In the genomic region with DNA sequence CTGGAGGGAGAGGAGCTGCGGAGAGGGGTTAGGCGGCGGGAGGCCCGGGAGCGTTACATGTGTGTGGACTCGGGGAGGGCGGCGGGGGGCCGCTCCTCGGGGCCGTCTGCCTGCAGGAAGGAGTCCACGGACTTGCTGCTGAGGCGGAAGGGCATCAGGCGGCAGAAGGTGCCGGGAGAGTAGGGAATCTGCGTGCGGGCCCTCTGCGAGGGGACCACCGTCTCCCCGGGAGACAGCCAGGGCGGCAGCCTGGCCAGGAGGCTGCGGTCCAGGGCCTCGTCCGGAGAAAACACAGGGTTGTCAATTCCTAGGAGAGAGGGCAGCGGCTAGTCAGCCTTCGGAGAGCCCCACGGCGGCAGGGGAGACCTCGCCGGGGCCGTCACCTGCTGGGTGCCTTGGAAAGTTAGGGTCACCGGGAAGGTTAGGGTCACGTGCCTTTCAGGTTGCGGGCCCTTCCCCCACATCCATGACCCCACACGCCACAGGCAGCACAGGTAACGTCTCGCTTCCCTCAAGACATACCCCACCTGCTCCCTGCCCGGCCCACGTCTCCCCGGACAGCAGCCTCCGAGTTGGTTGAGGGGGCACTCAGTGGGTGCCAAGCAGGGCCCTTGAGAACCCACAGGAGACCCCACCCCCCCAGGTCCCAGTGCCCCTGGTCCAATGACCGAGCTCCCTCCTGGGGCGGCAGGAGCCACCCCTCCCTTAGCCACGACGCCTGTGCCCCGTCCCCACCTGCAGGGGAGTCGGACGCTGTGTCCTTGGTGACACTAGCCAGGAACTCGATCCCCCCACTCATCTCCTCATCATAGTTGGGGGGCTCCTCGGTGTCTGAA, we compare ENCODE assay signal across 8 cellular contexts. TPM values are rescaled to one million over a fixed set of nuclear protein-coding genes. Genes with fewer than 3 reads are reported as not detected.
DNase-seq lines count a peak whose midpoint lies in the region; ATAC-seq and TF ChIP-seq lines count a peak whose summit lies in the region.

No MANE protein-coding gene starts in this region.

- H3K27me3 ChIP-seq in right cardiac atrium (ENCODE audit: control insufficient read depth, insufficient read depth) (no peaks in the 10 kb centered on the region), spleen (replicated peaks in 1 of 7) (peaks cover 0 to 64% (median 54%) of the 10 kb centered on the region in 7 donors)

- intact Hi-C loops in right cardiac atrium (cut with DNase I): no loop called here
- intact Hi-C loops in spleen (cut with DNase I; ENCODE audit: low total_unique reads): no loop called here

- POLR2A ChIA-PET in activated CD4-positive, alpha-beta T cell treated with anti-CD3 and anti-CD28 coated beads, Interleukin-2, amount 10 ng/mL, durations not matched to agents 7 days and 5 days (lab: Charles Lee): no interaction called here
- POLR2A ChIA-PET in activated CD4-positive, alpha-beta memory T cell treated with anti-CD3 and anti-CD28 coated beads, Interleukin-2, amount 10 ng/mL, durations not matched to agents 7 days and 5 days (lab: Charles Lee): no interaction called here

- H3K27ac Mint-ChIP-seq in activated CD4-positive, alpha-beta T cell treated with anti-CD3 and anti-CD28 coated beads, Interleukin-2, amount 10 ng/mL, durations not matched to agents 7 days and 5 days: no peak overlapping the region
- H3K27ac Mint-ChIP-seq in activated CD4-positive, alpha-beta memory T cell treated with anti-CD3 and anti-CD28 coated beads, Interleukin-2, amount 10 ng/mL, durations not matched to agents 7 days and 5 days: no peak overlapping the region

- H3K4me3 Mint-ChIP-seq in activated CD4-positive, alpha-beta T cell treated with anti-CD3 and anti-CD28 coated beads, Interleukin-2, amount 10 ng/mL, durations not matched to agents 7 days and 5 days: peak overlapping the region; percentile 65
- peak overlapping the region; percentile 59 for H3K4me3 Mint-ChIP-seq in activated CD4-positive, alpha-beta memory T cell treated with anti-CD3 and anti-CD28 coated beads, Interleukin-2, amount 10 ng/mL, durations not matched to agents 7 days and 5 days

- CTCF ChIA-PET in activated CD4-positive, alpha-beta T cell treated with anti-CD3 and anti-CD28 coated beads, Interleukin-2, amount 10 ng/mL, durations not matched to agents 7 days and 5 days (lab: Charles Lee): no interaction called here
- CTCF ChIA-PET in activated CD4-positive, alpha-beta memory T cell treated with anti-CD3 and anti-CD28 coated beads, Interleukin-2, amount 10 ng/mL, durations not matched to agents 7 days and 5 days (lab: Charles Lee): no interaction called here

- no peak for ATAC-seq in right cardiac atrium

- peaks cover 10% of the 10 kb centered on the region for H3K36me3 Mint-ChIP-seq in activated CD4-positive, alpha-beta T cell treated with anti-CD3 and anti-CD28 coated beads, Interleukin-2, amount 10 ng/mL, durations not matched to agents 7 days and 5 days (ENCODE audit: low read depth)
- H3K36me3 Mint-ChIP-seq in activated CD4-positive, alpha-beta memory T cell treated with anti-CD3 and anti-CD28 coated beads, Interleukin-2, amount 10 ng/mL, durations not matched to agents 7 days and 5 days (ENCODE audit: low read depth): peaks cover 13% of the 10 kb centered on the region

- TF ChIP-seq POLR2A in spleen (IDR thresholded peaks at IDR 0.05): no peak

- no peaks in the 10 kb centered on the region for H3K9me3 Mint-ChIP-seq in activated CD4-positive, alpha-beta T cell treated with anti-CD3 and anti-CD28 coated beads, Interleukin-2, amount 10 ng/mL, durations not matched to agents 7 days and 5 days
- no peaks in the 10 kb centered on the region for H3K9me3 Mint-ChIP-seq in activated CD4-positive, alpha-beta memory T cell treated with anti-CD3 and anti-CD28 coated beads, Interleukin-2, amount 10 ng/mL, durations not matched to agents 7 days and 5 days

- H3K4me1 Mint-ChIP-seq in activated CD4-positive, alpha-beta T cell treated with anti-CD3 and anti-CD28 coated beads, Interleukin-2, amount 10 ng/mL, durations not matched to agents 7 days and 5 days: peaks cover 19% of the 10 kb centered on the region
- H3K4me1 Mint-ChIP-seq in activated CD4-positive, alpha-beta memory T cell treated with anti-CD3 and anti-CD28 coated beads, Interleukin-2, amount 10 ng/mL, durations not matched to agents 7 days and 5 days: peaks cover 22% of the 10 kb centered on the region

- H3K4me1 ChIP-seq in right cardiac atrium (ENCODE audit: control insufficient read depth, insufficient read depth, low read length): peaks cover 5% of the 10 kb centered on the region
- H3K4me1 ChIP-seq in spleen: peaks cover 21 to 51% (median 37%) of the 10 kb centered on the region in 6 donors

- 16% methylated on average over 50 of the region's 50 CpGs for WGBS in right cardiac atrium
- 14 to 27% (median 23%) methylated on average over 35 to 50 of the region's 50 CpGs for WGBS in spleen, 5 donors

- H3K4me3 ChIP-seq in right cardiac atrium (ENCODE audit: low read length): no peak overlapping the region
- peak overlapping the region in 5 of 8 donors; percentile 2 to 54 (median 16) for H3K4me3 ChIP-seq in spleen

- no peak for TF ChIP-seq CTCF in spleen (IDR thresholded peaks at IDR 0.05 in 8 of 11, conservative IDR thresholded peaks at IDR 0.05 in 3 of 11)

- H3K36me3 ChIP-seq in spleen: peaks cover 0 to 12% (median 0%) of the 10 kb centered on the region in 6 donors

- H3K27me3 Mint-ChIP-seq in activated CD4-positive, alpha-beta T cell treated with anti-CD3 and anti-CD28 coated beads, Interleukin-2, amount 10 ng/mL, durations not matched to agents 7 days and 5 days: peaks cover 7% of the 10 kb centered on the region
- peaks cover 4% of the 10 kb centered on the region for H3K27me3 Mint-ChIP-seq in activated CD4-positive, alpha-beta memory T cell treated with anti-CD3 and anti-CD28 coated beads, Interleukin-2, amount 10 ng/mL, durations not matched to agents 7 days and 5 days

- H3K27ac ChIP-seq in right cardiac atrium (ENCODE audit: low read length) (no peak overlapping the region), spleen (no peak overlapping the region)

- H3K9me3 ChIP-seq in right cardiac atrium (ENCODE audit: control insufficient read depth, low read length): no peaks in the 10 kb centered on the region
- H3K9me3 ChIP-seq in spleen: no peaks in the 10 kb centered on the region

- DNase-seq in activated CD4-positive, alpha-beta T cell treated with anti-CD3 and anti-CD28 coated beads, Interleukin-2, amount 10 ng/mL, durations not matched to agents 7 days and 5 days: no peak
- no peak for DNase-seq in activated CD4-positive, alpha-beta T cell treated with anti-CD3 and anti-CD28 coated beads for 48 hours
- no peak for DNase-seq in activated CD4-positive, alpha-beta memory T cell treated with anti-CD3 and anti-CD28 coated beads, Interleukin-2, amount 10 ng/mL, durations not matched to agents 7 days and 5 days
- peak; percentile 24 to 71 (median 55) for DNase-seq in right cardiac atrium
- peak; percentile 83 for DNase-seq in spleen
- no peak for DNase-seq in NCI-H510A treated with DMSO at 0.1 percent for 48 hours (lab: John Stamatoyannopoulos, UW)
- no peak for DNase-seq in GM19238 (ENCODE audit: insufficient read length, low spot score)
- DNase-seq in nucleus accumbens (lab: John Stamatoyannopoulos, UW): no peak

RNA-seq across cellular contexts. Expression of gene EXOC3, which starts 32.1 kb away (rescaled TPM):
- total RNA-seq in activated CD4-positive, alpha-beta T cell treated with anti-CD3 and anti-CD28 coated beads, Interleukin-2, amount 10 ng/mL, durations not matched to agents 7 days and 5 days: 10 to 100 TPM; 65.5 to 79.0 TPM
- 10 to 100 TPM; 67.7 to 68.8 TPM for total RNA-seq in activated CD4-positive, alpha-beta memory T cell treated with anti-CD3 and anti-CD28 coated beads, Interleukin-2, amount 10 ng/mL, durations not matched to agents 7 days and 5 days
- total RNA-seq in right cardiac atrium (10 to 100 TPM; 42.4 to 50.2 (median 46.5) TPM), spleen (10 to 100 TPM; 61.5 to 87.0 (median 77.5) TPM)
- polyA plus RNA-seq in right cardiac atrium (30.1 TPM), spleen (10 to 100 TPM; 22.7 to 62.0 (median 57.8) TPM)

RNA-seq across cellular contexts. Expression of gene SLC9A3, which starts 49.2 kb away (rescaled TPM):
- 1 to 10 TPM; 1.4 to 2.2 TPM for total RNA-seq in activated CD4-positive, alpha-beta T cell treated with anti-CD3 and anti-CD28 coated beads, Interleukin-2, amount 10 ng/mL, durations not matched to agents 7 days and 5 days
- 1 to 10 TPM; 1.2 to 1.6 TPM for total RNA-seq in activated CD4-positive, alpha-beta memory T cell treated with anti-CD3 and anti-CD28 coated beads, Interleukin-2, amount 10 ng/mL, durations not matched to agents 7 days and 5 days
- total RNA-seq in right cardiac atrium: 1 to 10 TPM in 2 of 4 donors, under 1 TPM in 2; 0.94 to 1.1 (median 0.99) TPM
- 1.1 TPM for polyA plus RNA-seq in right cardiac atrium
- total RNA-seq in spleen: 1 to 10 TPM; 1.0 to 3.2 (median 1.3) TPM
- 1 to 10 TPM; 1.5 to 1.8 (median 1.5) TPM for polyA plus RNA-seq in spleen

Comparison
In these comparisons a context has a peak if more than half of its experiments do, and no peak if none do; other contexts are left out.
1. DNase-seq: peak in right cardiac atrium (3 of 3) and spleen (single experiment); none in activated CD4-positive, alpha-beta T cell treated with anti-CD3 and anti-CD28 coated beads, Interleukin-2, amount 10 ng/mL, durations not matched to agents 7 days and 5 days (single experiment), activated CD4-positive, alpha-beta T cell treated with anti-CD3 and anti-CD28 coated beads for 48 hours (single experiment), activated CD4-positive, alpha-beta memory T cell treated with anti-CD3 and anti-CD28 coated beads, Interleukin-2, amount 10 ng/mL, durations not matched to agents 7 days and 5 days (single experiment), NCI-H510A treated with DMSO at 0.1 percent for 48 hours (single experiment), GM19238 (single experiment) and nucleus accumbens (0 of 56).